Comparison of ENCODE assay signal across 1 cellular context in the genomic region with DNA sequence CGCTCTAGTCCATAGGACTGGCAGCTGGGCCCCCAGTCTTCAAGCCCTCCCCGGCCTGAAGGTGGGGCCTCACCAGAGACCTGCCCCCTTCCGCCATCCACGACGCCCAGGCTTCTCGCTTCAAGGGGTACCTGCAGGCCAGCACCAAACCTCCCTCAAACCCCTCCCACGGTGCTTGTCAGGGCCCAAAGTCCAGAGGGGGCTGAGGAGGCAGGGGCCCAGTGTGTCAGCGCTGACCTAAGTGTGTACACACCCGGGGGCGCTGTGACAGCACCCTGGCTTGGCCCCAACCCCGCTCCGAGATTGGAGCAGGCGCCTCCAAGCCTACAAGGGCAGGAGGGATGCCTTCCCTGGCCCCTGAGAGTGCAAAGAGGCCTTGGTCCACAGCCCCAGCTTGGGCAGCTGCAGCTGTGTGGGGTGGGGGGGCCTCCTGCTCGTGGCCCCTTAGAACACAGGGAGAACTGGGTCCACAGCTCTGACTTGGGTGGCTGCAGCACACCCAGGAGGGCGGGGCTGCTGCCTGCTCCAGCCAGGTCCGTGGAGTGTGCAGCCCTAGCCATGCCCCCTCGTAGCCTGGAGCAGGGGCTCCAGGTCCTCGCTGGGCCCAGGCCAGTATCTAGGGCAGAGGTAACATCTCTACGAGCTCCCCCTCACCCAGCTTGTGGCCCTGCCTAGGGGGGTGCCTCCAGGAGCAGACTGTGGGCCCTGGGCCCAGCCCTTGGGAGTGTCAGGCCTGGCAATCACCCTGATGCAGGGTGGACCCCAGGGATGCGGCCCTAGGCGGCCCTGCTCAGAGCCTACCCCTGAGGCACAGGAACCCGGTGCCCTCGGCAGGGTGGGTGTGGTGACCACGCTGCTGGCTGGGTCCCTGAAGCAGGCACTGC.
TF ChIP-seq lines count a peak whose summit lies in the region.

No MANE protein-coding gene starts in this region.

TF ChIP-seq in HepG2, 621 proteins besides CTCF, POLR2A, EP300 and RAD21 (continued from another document and continues in another):
- no peak for TF ChIP-seq PRMT3 (CRISPR knock-in tag; IDR thresholded peaks at IDR 0.05; ENCODE audit: borderline replicate concordance, low read depth)
- no peak for TF ChIP-seq BATF2 (CRISPR knock-in tag; IDR thresholded peaks at IDR 0.05)
- TF ChIP-seq FOSL1 (CRISPR knock-in tag; IDR thresholded peaks at IDR 0.05; ENCODE audit: borderline replicate concordance), result no peak
- 0 out of 2 replicates have a peak, but pooled peaks have one; percentile 76 for TF ChIP-seq JUN (CRISPR knock-in tag; IDR thresholded peaks at IDR 0.05)
- TF ChIP-seq CBX1 (IDR thresholded peaks at IDR 0.05; ENCODE audit: low read depth), result no peak
- TF ChIP-seq, protein P1, sequence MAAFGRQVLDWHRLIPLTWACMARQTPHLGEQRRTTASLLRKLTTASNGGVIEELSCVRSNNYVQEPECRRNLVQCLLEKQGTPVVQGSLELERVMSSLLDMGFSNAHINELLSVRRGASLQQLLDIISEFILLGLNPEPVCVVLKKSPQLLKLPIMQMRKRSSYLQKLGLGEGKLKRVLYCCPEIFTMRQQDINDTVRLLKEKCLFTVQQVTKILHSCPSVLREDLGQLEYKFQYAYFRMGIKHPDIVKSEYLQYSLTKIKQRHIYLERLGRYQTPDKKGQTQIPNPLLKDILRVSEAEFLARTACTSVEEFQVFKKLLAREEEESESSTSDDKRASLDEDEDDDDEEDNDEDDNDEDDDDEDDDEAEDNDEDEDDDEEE (CRISPR knock-in tag; IDR thresholded peaks at IDR 0.05), result no peak; the same call in 1 of the 2 replicates
- no peak for TF ChIP-seq KLF12 (CRISPR knock-in tag; IDR thresholded peaks at IDR 0.05; ENCODE audit: borderline replicate concordance)
- no peak for TF ChIP-seq FOXM1 (CRISPR knock-in tag; IDR thresholded peaks at IDR 0.05)
- peak; percentile 73; the same call in 1 of the 2 replicates for TF ChIP-seq YEATS4 (CRISPR knock-in tag; IDR thresholded peaks at IDR 0.05; ENCODE audit: borderline replicate concordance)
- no peak for TF ChIP-seq SNRNP70 (IDR thresholded peaks at IDR 0.05; ENCODE audit: low read depth, low read length)
- no peak for TF ChIP-seq GLMP (CRISPR knock-in tag; IDR thresholded peaks at IDR 0.05; ENCODE audit: borderline replicate concordance)
- TF ChIP-seq SRSF1 (optimal IDR thresholded peaks at IDR 0.05; ENCODE audit: low read depth, low read length), result peak; percentile 86
- TF ChIP-seq SP4 (CRISPR knock-in tag; IDR thresholded peaks at IDR 0.05), result peak; percentile 64; the same call in 1 of the 2 replicates
- TF ChIP-seq ZNF101 (CRISPR knock-in tag; IDR thresholded peaks at IDR 0.05; ENCODE audit: borderline replicate concordance, low read depth), result no peak
- TF ChIP-seq AHDC1 (CRISPR knock-in tag; IDR thresholded peaks at IDR 0.05; ENCODE audit: borderline replicate concordance), result peak; percentile 68; the same call in 1 of the 2 replicates
- TF ChIP-seq ELF1 (CRISPR knock-in tag; IDR thresholded peaks at IDR 0.05), result peak; percentile 68
- TF ChIP-seq NCOA2 (CRISPR knock-in tag; IDR thresholded peaks at IDR 0.05), result peak; percentile 79
- peak; percentile 99 for TF ChIP-seq GFI1 (CRISPR knock-in tag; IDR thresholded peaks at IDR 0.05; ENCODE audit: borderline replicate concordance)
- no peak for TF ChIP-seq ZNF678 (CRISPR knock-in tag; IDR thresholded peaks at IDR 0.05)
- TF ChIP-seq SMC3 (IDR thresholded peaks at IDR 0.05; ENCODE audit: low read length), result no peak
- TF ChIP-seq ZFP36L1 (CRISPR knock-in tag; IDR thresholded peaks at IDR 0.05), result no peak
- TF ChIP-seq ZNF773 (CRISPR knock-in tag; IDR thresholded peaks at IDR 0.05; ENCODE audit: borderline replicate concordance), result no peak
- TF ChIP-seq, protein P2, sequence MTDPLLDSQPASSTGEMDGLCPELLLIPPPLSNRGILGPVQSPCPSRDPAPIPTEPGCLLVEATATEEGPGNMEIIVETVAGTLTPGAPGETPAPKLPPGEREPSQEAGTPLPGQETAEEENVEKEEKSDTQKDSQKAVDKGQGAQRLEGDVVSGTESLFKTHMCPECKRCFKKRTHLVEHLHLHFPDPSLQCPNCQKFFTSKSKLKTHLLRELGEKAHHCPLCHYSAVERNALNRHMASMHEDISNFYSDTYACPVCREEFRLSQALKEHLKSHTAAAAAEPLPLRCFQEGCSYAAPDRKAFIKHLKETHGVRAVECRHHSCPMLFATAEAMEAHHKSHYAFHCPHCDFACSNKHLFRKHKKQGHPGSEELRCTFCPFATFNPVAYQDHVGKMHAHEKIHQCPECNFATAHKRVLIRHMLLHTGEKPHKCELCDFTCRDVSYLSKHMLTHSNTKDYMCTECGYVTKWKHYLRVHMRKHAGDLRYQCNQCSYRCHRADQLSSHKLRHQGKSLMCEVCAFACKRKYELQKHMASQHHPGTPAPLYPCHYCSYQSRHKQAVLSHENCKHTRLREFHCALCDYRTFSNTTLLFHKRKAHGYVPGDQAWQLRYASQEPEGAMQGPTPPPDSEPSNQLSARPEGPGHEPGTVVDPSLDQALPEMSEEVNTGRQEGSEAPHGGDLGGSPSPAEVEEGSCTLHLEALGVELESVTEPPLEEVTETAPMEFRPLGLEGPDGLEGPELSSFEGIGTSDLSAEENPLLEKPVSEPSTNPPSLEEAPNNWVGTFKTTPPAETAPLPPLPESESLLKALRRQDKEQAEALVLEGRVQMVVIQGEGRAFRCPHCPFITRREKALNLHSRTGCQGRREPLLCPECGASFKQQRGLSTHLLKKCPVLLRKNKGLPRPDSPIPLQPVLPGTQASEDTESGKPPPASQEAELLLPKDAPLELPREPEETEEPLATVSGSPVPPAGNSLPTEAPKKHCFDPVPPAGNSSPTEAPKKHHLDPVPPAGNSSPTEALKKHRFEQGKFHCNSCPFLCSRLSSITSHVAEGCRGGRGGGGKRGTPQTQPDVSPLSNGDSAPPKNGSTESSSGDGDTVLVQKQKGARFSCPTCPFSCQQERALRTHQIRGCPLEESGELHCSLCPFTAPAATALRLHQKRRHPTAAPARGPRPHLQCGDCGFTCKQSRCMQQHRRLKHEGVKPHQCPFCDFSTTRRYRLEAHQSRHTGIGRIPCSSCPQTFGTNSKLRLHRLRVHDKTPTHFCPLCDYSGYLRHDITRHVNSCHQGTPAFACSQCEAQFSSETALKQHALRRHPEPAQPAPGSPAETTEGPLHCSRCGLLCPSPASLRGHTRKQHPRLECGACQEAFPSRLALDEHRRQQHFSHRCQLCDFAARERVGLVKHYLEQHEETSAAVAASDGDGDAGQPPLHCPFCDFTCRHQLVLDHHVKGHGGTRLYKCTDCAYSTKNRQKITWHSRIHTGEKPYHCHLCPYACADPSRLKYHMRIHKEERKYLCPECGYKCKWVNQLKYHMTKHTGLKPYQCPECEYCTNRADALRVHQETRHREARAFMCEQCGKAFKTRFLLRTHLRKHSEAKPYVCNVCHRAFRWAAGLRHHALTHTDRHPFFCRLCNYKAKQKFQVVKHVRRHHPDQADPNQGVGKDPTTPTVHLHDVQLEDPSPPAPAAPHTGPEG (CRISPR knock-in tag; IDR thresholded peaks at IDR 0.05), result 0 out of 2 replicates have a peak, but pooled peaks have one; percentile 17
- TF ChIP-seq SMARCC2 (IDR thresholded peaks at IDR 0.05), result no peak
- TF ChIP-seq, protein P3, sequence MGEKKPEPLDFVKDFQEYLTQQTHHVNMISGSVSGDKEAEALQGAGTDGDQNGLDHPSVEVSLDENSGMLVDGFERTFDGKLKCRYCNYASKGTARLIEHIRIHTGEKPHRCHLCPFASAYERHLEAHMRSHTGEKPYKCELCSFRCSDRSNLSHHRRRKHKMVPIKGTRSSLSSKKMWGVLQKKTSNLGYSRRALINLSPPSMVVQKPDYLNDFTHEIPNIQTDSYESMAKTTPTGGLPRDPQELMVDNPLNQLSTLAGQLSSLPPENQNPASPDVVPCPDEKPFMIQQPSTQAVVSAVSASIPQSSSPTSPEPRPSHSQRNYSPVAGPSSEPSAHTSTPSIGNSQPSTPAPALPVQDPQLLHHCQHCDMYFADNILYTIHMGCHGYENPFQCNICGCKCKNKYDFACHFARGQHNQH (CRISPR knock-in tag; IDR thresholded peaks at IDR 0.05), result peak; percentile 76; the same call in 1 of the 2 replicates
- no peak for TF ChIP-seq GATA4 (IDR thresholded peaks at IDR 0.05; ENCODE audit: borderline replicate concordance, low read depth)
- no peak for TF ChIP-seq SKI (IDR thresholded peaks at IDR 0.05; ENCODE audit: partially characterized antibody)
- TF ChIP-seq ZNF510 (CRISPR knock-in tag; IDR thresholded peaks at IDR 0.05; ENCODE audit: low read depth), result no peak
- TF ChIP-seq HNRNPH1 (optimal IDR thresholded peaks at IDR 0.05; ENCODE audit: low read depth, low read length), result no peak
- TF ChIP-seq HNF1B (CRISPR knock-in tag; IDR thresholded peaks at IDR 0.05), result peak; percentile 92
- no peak for TF ChIP-seq BRCA1 (CRISPR knock-in tag; IDR thresholded peaks at IDR 0.05)
- peak; percentile 20; the same call in 1 of the 2 replicates for TF ChIP-seq ZNF605 (CRISPR knock-in tag; IDR thresholded peaks at IDR 0.05)
- no peak for TF ChIP-seq ARNT (IDR thresholded peaks at IDR 0.05)
- no peak for TF ChIP-seq MED13 (CRISPR knock-in tag; IDR thresholded peaks at IDR 0.05)
- TF ChIP-seq ZNF225 (CRISPR knock-in tag; IDR thresholded peaks at IDR 0.05), result no peak; the same call in 1 of the 2 replicates
- TF ChIP-seq STAT6 (CRISPR knock-in tag; IDR thresholded peaks at IDR 0.05; ENCODE audit: borderline replicate concordance), result no peak
- no peak for TF ChIP-seq HNRNPK (IDR thresholded peaks at IDR 0.05; ENCODE audit: low read depth, low read length, poor library complexity, severe bottlenecking)
